8 cellular contexts compared by ENCODE assay signal in genomic region chrX:153793291-153793690, GRCh38. TPM values are rescaled to one million over a fixed set of nuclear protein-coding genes. Genes with fewer than 3 reads are reported as not detected.
DNase-seq lines count a peak whose midpoint lies in the region; ATAC-seq, FAIRE-seq and TF ChIP-seq lines count a peak whose summit lies in the region.

No MANE protein-coding gene starts in this region.

- H3K4me3 Mint-ChIP-seq in activated CD8-positive, alpha-beta memory T cell treated with anti-CD3 and anti-CD28 coated beads, Interleukin-2, amount 10 ng/mL, durations not matched to agents 7 days and 5 days: peak overlapping the region; percentile 88
- peak overlapping the region; percentile 94 for H3K4me3 Mint-ChIP-seq in activated naive CD8-positive, alpha-beta T cell

- peak overlapping the region; percentile 87 for H3K27ac Mint-ChIP-seq in activated CD8-positive, alpha-beta memory T cell treated with anti-CD3 and anti-CD28 coated beads, Interleukin-2, amount 10 ng/mL, durations not matched to agents 7 days and 5 days
- H3K27ac Mint-ChIP-seq in activated naive CD8-positive, alpha-beta T cell: peak overlapping the region; percentile 90

- peaks cover 17% of the 10 kb centered on the region for H3K4me1 Mint-ChIP-seq in activated CD8-positive, alpha-beta memory T cell treated with anti-CD3 and anti-CD28 coated beads, Interleukin-2, amount 10 ng/mL, durations not matched to agents 7 days and 5 days
- H3K4me1 Mint-ChIP-seq in activated naive CD8-positive, alpha-beta T cell (ENCODE audit: low read depth): peaks cover 16% of the 10 kb centered on the region

- H3K9me3 ChIP-seq in kidney (ENCODE audit: control insufficient read depth in 1 of 2, low read length in 2 of 2): no peaks in the 10 kb centered on the region
- no peaks in the 10 kb centered on the region for H3K9me3 ChIP-seq in thymus (ENCODE audit: control insufficient read depth)

- peak overlapping the region in 1 of 2 donors; percentile 88 for H3K27ac ChIP-seq in kidney (ENCODE audit: low read depth in 2 of 2, low read length in 2 of 2)
- H3K27ac ChIP-seq in thymus (ENCODE audit: low read depth): peak overlapping the region; percentile 18

- intact Hi-C loops in kidney (cut with DNase I): no loop called here

- TF ChIP-seq CTCF in kidney (IDR thresholded peaks at IDR 0.05; ENCODE audit: borderline replicate concordance, extremely low read depth, insufficient read depth): no peak

- H3K4me3 ChIP-seq in kidney (ENCODE audit: low read length in 2 of 2) (peak overlapping the region; percentile 75 to 79), thymus (ENCODE audit: low read length) (peak overlapping the region; percentile 76)

- WGBS in thymus: 37% methylated on average over 7 of the region's 7 CpGs

- CTCF ChIA-PET in activated CD8-positive, alpha-beta memory T cell treated with anti-CD3 and anti-CD28 coated beads, Interleukin-2, amount 10 ng/mL, durations not matched to agents 7 days and 5 days (lab: Charles Lee): interaction anchor here (2.0 to 2.3 kb wide), 2 partner anchors 15 to 30 kb away, joined by 5 to 9 read pairs; partner anchors contain the start of gene PLXNB3

- no peak for DNase-seq in activated CD8-positive, alpha-beta memory T cell treated with anti-CD3 and anti-CD28 coated beads, Interleukin-2, amount 10 ng/mL, durations not matched to agents 7 days and 5 days
- no peak for DNase-seq in activated CD8-positive, alpha-beta memory T cell treated with anti-CD3 and anti-CD28 coated beads, Interleukin-2, amount 50 U/mL, for 4 hours
- no peak for DNase-seq in kidney
- DNase-seq in glomerular visceral epithelial cell (ENCODE audit: extremely low spot score): no peak
- no peak for DNase-seq in NCI-H2081 treated with DMSO at 0.1 percent for 48 hours (lab: John Stamatoyannopoulos, UW)
- DNase-seq in activated CD4-positive, alpha-beta T cell treated with anti-CD3 and anti-CD28 coated beads, Interleukin-2, amount 50 U/mL, for 48 hours: no peak

- ATAC-seq in activated CD8-positive, alpha-beta memory T cell treated with anti-CD3 and anti-CD28 coated beads, Interleukin-2, amount 10 ng/mL, durations not matched to agents 7 days and 5 days: no peak

- no peaks in the 10 kb centered on the region for H3K27me3 Mint-ChIP-seq in activated CD8-positive, alpha-beta memory T cell treated with anti-CD3 and anti-CD28 coated beads, Interleukin-2, amount 10 ng/mL, durations not matched to agents 7 days and 5 days
- no peaks in the 10 kb centered on the region for H3K27me3 Mint-ChIP-seq in activated naive CD8-positive, alpha-beta T cell

- no peaks in the 10 kb centered on the region for H3K9me3 Mint-ChIP-seq in activated CD8-positive, alpha-beta memory T cell treated with anti-CD3 and anti-CD28 coated beads, Interleukin-2, amount 10 ng/mL, durations not matched to agents 7 days and 5 days (ENCODE audit: low read depth)
- no peaks in the 10 kb centered on the region for H3K9me3 Mint-ChIP-seq in activated naive CD8-positive, alpha-beta T cell (ENCODE audit: low read depth)

- peak overlapping the region; percentile 41 to 87 for H3K9ac ChIP-seq in kidney (ENCODE audit: low read length in 2 of 2)

- no peak for FAIRE-seq in kidney (lab: Jason Lieb, UNC)

- H3K4me1 ChIP-seq in kidney (ENCODE audit: control insufficient read depth in 1 of 2, insufficient read depth in 1 of 2, low read depth in 1 of 2, low read length in 2 of 2) (peaks cover 0 to 18% of the 10 kb centered on the region in 2 donors), thymus (ENCODE audit: control insufficient read depth, insufficient read depth, low read length) (peaks cover 3% of the 10 kb centered on the region)

- H3K27me3 ChIP-seq in thymus (ENCODE audit: control insufficient read depth, insufficient read depth): no peaks in the 10 kb centered on the region

- H3K36me3 ChIP-seq in kidney (ENCODE audit: control insufficient read depth in 1 of 2, insufficient read depth in 2 of 2, low read length in 2 of 2) (no peaks in the 10 kb centered on the region), thymus (ENCODE audit: control insufficient read depth, insufficient read depth) (peaks cover 33% of the 10 kb centered on the region)

- H3K36me3 Mint-ChIP-seq in activated CD8-positive, alpha-beta memory T cell treated with anti-CD3 and anti-CD28 coated beads, Interleukin-2, amount 10 ng/mL, durations not matched to agents 7 days and 5 days: peaks cover 10% of the 10 kb centered on the region
- H3K36me3 Mint-ChIP-seq in activated naive CD8-positive, alpha-beta T cell: no peaks in the 10 kb centered on the region

RNA-seq across cellular contexts. Expression of gene IDH3G, which starts 0.9 kb away (rescaled TPM):
- 10 to 100 TPM; 69.4 to 72.0 TPM for total RNA-seq in activated CD8-positive, alpha-beta memory T cell treated with anti-CD3 and anti-CD28 coated beads, Interleukin-2, amount 10 ng/mL, durations not matched to agents 7 days and 5 days
- total RNA-seq in kidney: 62.1 TPM
- 100 TPM for polyA plus RNA-seq in kidney (ENCODE audit: insufficient read depth, low read depth, low replicate concordance)
- polyA plus RNA-seq in thymus: 39.2 TPM

RNA-seq across cellular contexts. Expression of gene SSR4, which starts 1.2 kb away (rescaled TPM):
- 100 to 1,000 TPM; 190 to 191 TPM for total RNA-seq in activated CD8-positive, alpha-beta memory T cell treated with anti-CD3 and anti-CD28 coated beads, Interleukin-2, amount 10 ng/mL, durations not matched to agents 7 days and 5 days
- total RNA-seq in kidney: 226 TPM
- 473 TPM for polyA plus RNA-seq in kidney (ENCODE audit: insufficient read depth, low read depth, low replicate concordance)
- 328 TPM for polyA plus RNA-seq in thymus

RNA-seq across cellular contexts. Expression of gene SRPK3, which starts 12.4 kb away (rescaled TPM):
- total RNA-seq in activated CD8-positive, alpha-beta memory T cell treated with anti-CD3 and anti-CD28 coated beads, Interleukin-2, amount 10 ng/mL, durations not matched to agents 7 days and 5 days: not detected
- total RNA-seq in kidney: 1.1 TPM
- polyA plus RNA-seq in kidney (ENCODE audit: insufficient read depth, low read depth, low replicate concordance): 0.58 TPM
- 0.75 TPM for polyA plus RNA-seq in thymus

RNA-seq across cellular contexts. Expression of gene PLXNB3, which starts 29.2 kb away (rescaled TPM):
- total RNA-seq in activated CD8-positive, alpha-beta memory T cell treated with anti-CD3 and anti-CD28 coated beads, Interleukin-2, amount 10 ng/mL, durations not matched to agents 7 days and 5 days: under 1 TPM; 0.42 to 0.50 TPM
- 5.6 TPM for total RNA-seq in kidney
- 2.2 TPM for polyA plus RNA-seq in kidney (ENCODE audit: insufficient read depth, low read depth, low replicate concordance)
- polyA plus RNA-seq in thymus: 0.71 TPM

RNA-seq across cellular contexts. Expression of gene PDZD4, which starts 37.1 kb away (rescaled TPM):
- total RNA-seq in activated CD8-positive, alpha-beta memory T cell treated with anti-CD3 and anti-CD28 coated beads, Interleukin-2, amount 10 ng/mL, durations not matched to agents 7 days and 5 days: under 1 TPM; 0.07 to 0.12 TPM
- total RNA-seq in kidney: 7.0 TPM
- polyA plus RNA-seq in kidney (ENCODE audit: insufficient read depth, low read depth, low replicate concordance): 4.7 TPM
- polyA plus RNA-seq in thymus: 7.9 TPM
